ENCODE assay signal across 2 cellular contexts in the genomic region with DNA sequence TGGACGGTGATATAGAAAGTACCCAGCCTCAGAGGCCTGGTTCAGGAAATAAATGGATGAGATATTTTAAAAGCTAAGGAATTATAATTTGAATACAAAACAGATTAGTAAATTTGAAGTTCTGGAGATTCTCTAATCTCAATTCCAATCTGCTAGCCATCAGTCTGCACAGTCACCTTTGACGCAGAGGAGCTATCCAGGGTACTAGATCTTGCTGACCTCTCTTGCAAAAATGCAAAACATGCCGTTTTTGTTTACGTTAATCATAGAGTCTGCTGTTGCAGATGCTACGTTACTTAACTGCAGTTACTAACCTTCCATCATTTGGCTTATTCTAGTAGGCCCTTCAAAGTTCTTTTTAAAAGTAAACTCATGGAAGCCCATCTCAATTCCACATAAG.
TF ChIP-seq lines count a peak whose summit lies in the region.

No MANE protein-coding gene starts in this region.

TF ChIP-seq in SK-N-SH, 30 proteins besides CTCF, POLR2A, EP300 and RAD21:
- TF ChIP-seq, protein P1, sequence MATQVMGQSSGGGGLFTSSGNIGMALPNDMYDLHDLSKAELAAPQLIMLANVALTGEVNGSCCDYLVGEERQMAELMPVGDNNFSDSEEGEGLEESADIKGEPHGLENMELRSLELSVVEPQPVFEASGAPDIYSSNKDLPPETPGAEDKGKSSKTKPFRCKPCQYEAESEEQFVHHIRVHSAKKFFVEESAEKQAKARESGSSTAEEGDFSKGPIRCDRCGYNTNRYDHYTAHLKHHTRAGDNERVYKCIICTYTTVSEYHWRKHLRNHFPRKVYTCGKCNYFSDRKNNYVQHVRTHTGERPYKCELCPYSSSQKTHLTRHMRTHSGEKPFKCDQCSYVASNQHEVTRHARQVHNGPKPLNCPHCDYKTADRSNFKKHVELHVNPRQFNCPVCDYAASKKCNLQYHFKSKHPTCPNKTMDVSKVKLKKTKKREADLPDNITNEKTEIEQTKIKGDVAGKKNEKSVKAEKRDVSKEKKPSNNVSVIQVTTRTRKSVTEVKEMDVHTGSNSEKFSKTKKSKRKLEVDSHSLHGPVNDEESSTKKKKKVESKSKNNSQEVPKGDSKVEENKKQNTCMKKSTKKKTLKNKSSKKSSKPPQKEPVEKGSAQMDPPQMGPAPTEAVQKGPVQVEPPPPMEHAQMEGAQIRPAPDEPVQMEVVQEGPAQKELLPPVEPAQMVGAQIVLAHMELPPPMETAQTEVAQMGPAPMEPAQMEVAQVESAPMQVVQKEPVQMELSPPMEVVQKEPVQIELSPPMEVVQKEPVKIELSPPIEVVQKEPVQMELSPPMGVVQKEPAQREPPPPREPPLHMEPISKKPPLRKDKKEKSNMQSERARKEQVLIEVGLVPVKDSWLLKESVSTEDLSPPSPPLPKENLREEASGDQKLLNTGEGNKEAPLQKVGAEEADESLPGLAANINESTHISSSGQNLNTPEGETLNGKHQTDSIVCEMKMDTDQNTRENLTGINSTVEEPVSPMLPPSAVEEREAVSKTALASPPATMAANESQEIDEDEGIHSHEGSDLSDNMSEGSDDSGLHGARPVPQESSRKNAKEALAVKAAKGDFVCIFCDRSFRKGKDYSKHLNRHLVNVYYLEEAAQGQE (IDR thresholded peaks at IDR 0.05; ENCODE audit: low read depth, low read length) = peak; percentile 88
- no peak for TF ChIP-seq SMC3 (IDR thresholded peaks at IDR 0.05; ENCODE audit: low read depth, low read length)
TF ChIP-seq in SK-N-SH: peak in this region for 1.

TF ChIP-seq in SK-N-SH treated with all-trans-retinoic acid at 6 μM for 48 hours, 23 proteins besides CTCF, POLR2A, EP300 and RAD21 (continued from another document):
- no peak for TF ChIP-seq POU6F1 (CRISPR knock-in tag; IDR thresholded peaks at IDR 0.05; ENCODE audit: borderline replicate concordance, low read depth)
- no peak for TF ChIP-seq OSR1 (CRISPR knock-in tag; IDR thresholded peaks at IDR 0.05)
- TF ChIP-seq RARB (CRISPR knock-in tag; IDR thresholded peaks at IDR 0.05) = no peak
- TF ChIP-seq CREB5 (CRISPR knock-in tag; IDR thresholded peaks at IDR 0.05; ENCODE audit: low read depth) = no peak
- no peak for TF ChIP-seq ZNF70 (CRISPR knock-in tag; IDR thresholded peaks at IDR 0.05)
- no peak for TF ChIP-seq ARNTL (CRISPR knock-in tag; IDR thresholded peaks at IDR 0.05; ENCODE audit: borderline replicate concordance, low read depth)
- TF ChIP-seq BACH2 (CRISPR knock-in tag; IDR thresholded peaks at IDR 0.05; ENCODE audit: borderline replicate concordance) = no peak
- TF ChIP-seq ZFP30 (CRISPR knock-in tag; IDR thresholded peaks at IDR 0.05) = no peak
- no peak for TF ChIP-seq PPARA (CRISPR knock-in tag; IDR thresholded peaks at IDR 0.05; ENCODE audit: borderline replicate concordance)
- TF ChIP-seq SNAI2 (CRISPR knock-in tag; IDR thresholded peaks at IDR 0.05) = no peak
TF ChIP-seq in SK-N-SH treated with all-trans-retinoic acid at 6 μM for 48 hours: peak in this region for 0.
